ENCODE assay signal across 9 cellular contexts in genomic region chr20:3157817-3158216, GRCh38. TPM values are rescaled to one million over a fixed set of nuclear protein-coding genes. Genes with fewer than 3 reads are reported as not detected.
DNase-seq lines count a peak whose midpoint lies in the region; ATAC-seq and TF ChIP-seq lines count a peak whose summit lies in the region.
"Had no signal": no experiment of that assay in that cellular context is flagged by ENCODE, and none has a peak within 500 bp of the region (broad histone marks: within the 10 kb centered on the region; RNA-seq: fewer than 3 reads in every experiment).

No MANE protein-coding gene starts in this region.

- H3K27ac ChIP-seq in CD4-positive, alpha-beta memory T cell (ENCODE audit: low read depth, low read length), result peak overlapping the region; percentile 30
- H3K27ac ChIP-seq in HUES64 (ENCODE audit: low read depth, low read length) (no peak overlapping the region), neural cell (ENCODE audit: low read length) (no peak overlapping the region)

- peak overlapping the region; percentile 71 to 98 (median 82) for H3K4me3 Mint-ChIP-seq in CD4-positive, alpha-beta memory T cell
- peak overlapping the region; percentile 98 for H3K4me3 Mint-ChIP-seq in central memory CD8-positive, alpha-beta T cell

- intact Hi-C loops in CD4-positive, alpha-beta memory T cell (cut with micrococcal nuclease), result loop anchor here (1.0 kb wide), 1 partner anchor 40 kb away; no protein-coding TSS in a partner anchor

- H3K27me3 Mint-ChIP-seq in CD4-positive, alpha-beta memory T cell, result no peaks in the 10 kb centered on the region
- no peaks in the 10 kb centered on the region for H3K27me3 Mint-ChIP-seq in central memory CD8-positive, alpha-beta T cell

- TF ChIP-seq EP300 in neural cell (conservative IDR thresholded peaks at IDR 0.05; ENCODE audit: poor library complexity, severe bottlenecking), result no peak

- H3K9me2 ChIP-seq in neural cell (ENCODE audit: insufficient read depth, low read length), result no peaks in the 10 kb centered on the region

- DNase-seq in CD4-positive, alpha-beta memory T cell, result no peak
- no peak for DNase-seq in central memory CD8-positive, alpha-beta T cell (ENCODE audit: low spot score in 2 of 2)
- no peak for DNase-seq in stimulated activated CD8-positive, alpha-beta memory T cell treated with anti-CD3 and anti-CD28 coated beads, Interleukin-4, amount 100 ng/mL, for 48 hours
- no peak for DNase-seq in ureter (ENCODE audit: low spot score)
- DNase-seq: activated gamma-delta T cell treated with Interleukin-2 at 50 U/mL for 16 hours had no signal

- CTCF ChIA-PET in CD4-positive, alpha-beta memory T cell (lab: Charles Lee; ENCODE audit: partially characterized antibody), result interaction anchor here (1.0 to 1.9 kb wide), 7 partner anchors 10 to 159 kb away, joined by 3 to 9 read pairs (median 5); no protein-coding TSS in a partner anchor

- WGBS in HUES64, result 93% methylated on average over 11 of the region's 11 CpGs

- peak overlapping the region; percentile 8 to 24 for H3K4me3 ChIP-seq in CD4-positive, alpha-beta memory T cell (ENCODE audit: low read length in 2 of 2)
- H3K4me3 ChIP-seq in HUES64 (ENCODE audit: low read length), result 0 out of 2 replicates have a peak overlapping the region, but pooled peaks have one; percentile 84
- H3K4me3 ChIP-seq in neural cell (ENCODE audit: low read length), result peak overlapping the region; percentile 39

- H3K9me3 ChIP-seq in CD4-positive, alpha-beta memory T cell (ENCODE audit: control insufficient read depth in 1 of 2, low read length in 2 of 2), result no peaks in the 10 kb centered on the region
- H3K9me3 ChIP-seq in HUES64 (ENCODE audit: insufficient read depth, low read depth, low read length), result no peaks in the 10 kb centered on the region
- no peaks in the 10 kb centered on the region for H3K9me3 ChIP-seq in neural cell (ENCODE audit: low read length)

- no peak for TF ChIP-seq CTCF in neural cell (IDR thresholded peaks at IDR 0.05; ENCODE audit: poor library complexity, severe bottlenecking)

- H3K9ac ChIP-seq in HUES64 (ENCODE audit: low read depth, low read length) (no peak overlapping the region), neural cell (ENCODE audit: low read length) (no peak overlapping the region)

- peaks cover 8 to 32% of the 10 kb centered on the region in 2 donors for H3K36me3 Mint-ChIP-seq in CD4-positive, alpha-beta memory T cell
- peaks cover 30% of the 10 kb centered on the region for H3K36me3 Mint-ChIP-seq in central memory CD8-positive, alpha-beta T cell (ENCODE audit: insufficient read depth)

- H3K4me1 ChIP-seq in CD4-positive, alpha-beta memory T cell (ENCODE audit: insufficient read depth, low read length), result peaks cover 54% of the 10 kb centered on the region
- H3K4me1 ChIP-seq in HUES64 (ENCODE audit: insufficient read depth, low read length), result peaks cover 2% of the 10 kb centered on the region; the same call in 1 of the 2 replicates

- no peak overlapping the region for H2AFZ ChIP-seq in neural cell (ENCODE audit: low read depth, low read length)

- H3K9me3 Mint-ChIP-seq in CD4-positive, alpha-beta memory T cell, result peaks cover 0 to 3% (median 0%) of the 10 kb centered on the region in 8 donors
- no peaks in the 10 kb centered on the region for H3K9me3 Mint-ChIP-seq in central memory CD8-positive, alpha-beta T cell

- H3K27ac Mint-ChIP-seq in CD4-positive, alpha-beta memory T cell, result peak overlapping the region; percentile 81 to 98 (median 82)
- H3K27ac Mint-ChIP-seq in central memory CD8-positive, alpha-beta T cell (ENCODE audit: low read depth), result peak overlapping the region; percentile 72

- H4K20me1 ChIP-seq in neural cell (ENCODE audit: insufficient read depth), result no peaks in the 10 kb centered on the region

- H3K4me2 ChIP-seq in neural cell (ENCODE audit: low read length), result no peak overlapping the region

- peak; percentile 4 for ATAC-seq in central memory CD8-positive, alpha-beta T cell (replicated peaks; ENCODE audit: extremely low read depth, poor library complexity, severe bottlenecking)
- ATAC-seq in GM21423 (IDR thresholded peaks at IDR 0.05; ENCODE audit: unreplicated experiment) (no peak), HG03460 (IDR thresholded peaks at IDR 0.05; ENCODE audit: unreplicated experiment) (no peak)

- peaks cover 43 to 66% (median 57%) of the 10 kb centered on the region in 4 donors for H3K4me1 Mint-ChIP-seq in CD4-positive, alpha-beta memory T cell
- H3K4me1 Mint-ChIP-seq in central memory CD8-positive, alpha-beta T cell, result peaks cover 57% of the 10 kb centered on the region

- H3K36me3 ChIP-seq in CD4-positive, alpha-beta memory T cell (ENCODE audit: insufficient read depth, low read length), result no peaks in the 10 kb centered on the region
- H3K36me3 ChIP-seq in HUES64 (ENCODE audit: insufficient read depth, low read length) (peaks cover 19% of the 10 kb centered on the region; the same call in 1 of the 2 replicates), neural cell (ENCODE audit: insufficient read depth, low read length) (no peaks in the 10 kb centered on the region)

- H3K27me3 ChIP-seq in CD4-positive, alpha-beta memory T cell (ENCODE audit: insufficient read depth, low read length), result no peaks in the 10 kb centered on the region
- H3K27me3 ChIP-seq in HUES64 (ENCODE audit: insufficient read depth, low read length), result no peaks in the 10 kb centered on the region
- H3K27me3 ChIP-seq in neural cell (ENCODE audit: insufficient read depth, low read depth, low read length), result no peaks in the 10 kb centered on the region

- POLR2A ChIA-PET in CD4-positive, alpha-beta memory T cell (lab: Charles Lee; ENCODE audit: partially characterized antibody), result interaction anchor here (0.7 to 4.5 kb wide), 15 partner anchors 13 to 506 kb away, joined by 3 to 29 read pairs (median 3); partner anchors contain the start of genes ITPA, LZTS3, MRPS26 and NOP56

- H3F3A ChIP-seq in neural cell (ENCODE audit: insufficient read depth, low read length, poor library complexity, severe bottlenecking), result no peaks in the 10 kb centered on the region

- H3K79me2 ChIP-seq in neural cell (replicated peaks; ENCODE audit: insufficient read depth, low read length), result peaks cover 60% of the 10 kb centered on the region

- no peak for TF ChIP-seq RAD21 in neural cell (conservative IDR thresholded peaks at IDR 0.05)

TF ChIP-seq in neural cell, 6 proteins besides CTCF, POLR2A, EP300 and RAD21:
- TF ChIP-seq, protein P1, sequence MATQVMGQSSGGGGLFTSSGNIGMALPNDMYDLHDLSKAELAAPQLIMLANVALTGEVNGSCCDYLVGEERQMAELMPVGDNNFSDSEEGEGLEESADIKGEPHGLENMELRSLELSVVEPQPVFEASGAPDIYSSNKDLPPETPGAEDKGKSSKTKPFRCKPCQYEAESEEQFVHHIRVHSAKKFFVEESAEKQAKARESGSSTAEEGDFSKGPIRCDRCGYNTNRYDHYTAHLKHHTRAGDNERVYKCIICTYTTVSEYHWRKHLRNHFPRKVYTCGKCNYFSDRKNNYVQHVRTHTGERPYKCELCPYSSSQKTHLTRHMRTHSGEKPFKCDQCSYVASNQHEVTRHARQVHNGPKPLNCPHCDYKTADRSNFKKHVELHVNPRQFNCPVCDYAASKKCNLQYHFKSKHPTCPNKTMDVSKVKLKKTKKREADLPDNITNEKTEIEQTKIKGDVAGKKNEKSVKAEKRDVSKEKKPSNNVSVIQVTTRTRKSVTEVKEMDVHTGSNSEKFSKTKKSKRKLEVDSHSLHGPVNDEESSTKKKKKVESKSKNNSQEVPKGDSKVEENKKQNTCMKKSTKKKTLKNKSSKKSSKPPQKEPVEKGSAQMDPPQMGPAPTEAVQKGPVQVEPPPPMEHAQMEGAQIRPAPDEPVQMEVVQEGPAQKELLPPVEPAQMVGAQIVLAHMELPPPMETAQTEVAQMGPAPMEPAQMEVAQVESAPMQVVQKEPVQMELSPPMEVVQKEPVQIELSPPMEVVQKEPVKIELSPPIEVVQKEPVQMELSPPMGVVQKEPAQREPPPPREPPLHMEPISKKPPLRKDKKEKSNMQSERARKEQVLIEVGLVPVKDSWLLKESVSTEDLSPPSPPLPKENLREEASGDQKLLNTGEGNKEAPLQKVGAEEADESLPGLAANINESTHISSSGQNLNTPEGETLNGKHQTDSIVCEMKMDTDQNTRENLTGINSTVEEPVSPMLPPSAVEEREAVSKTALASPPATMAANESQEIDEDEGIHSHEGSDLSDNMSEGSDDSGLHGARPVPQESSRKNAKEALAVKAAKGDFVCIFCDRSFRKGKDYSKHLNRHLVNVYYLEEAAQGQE (IDR thresholded peaks at IDR 0.05; ENCODE audit: borderline replicate concordance), result no peak
- TF ChIP-seq SMC3 (conservative IDR thresholded peaks at IDR 0.05; ENCODE audit: poor library complexity) (no peak), EZH2 (IDR thresholded peaks at IDR 0.05; ENCODE audit: borderline replicate concordance, insufficient read depth, low read length, poor library complexity, severe bottlenecking) (no peak)

RNA-seq across cellular contexts. Expression of gene FASTKD5, which starts 1.8 kb away (rescaled TPM):
- 10 to 100 TPM; 26.2 to 26.6 TPM for total RNA-seq in CD4-positive, alpha-beta memory T cell
- 10 to 100 TPM; 18.5 to 22.3 TPM for polyA plus RNA-seq in CD4-positive, alpha-beta memory T cell
- 16.4 TPM for polyA plus RNA-seq in HUES64 (2013, experiment 1 of 2)
- polyA plus RNA-seq in HUES64 (2013, experiment 2 of 2), result 16.9 TPM
- 14.2 and 17.0 TPM in 2 replicates for polyA plus RNA-seq in neural cell
- 29.9 and 31.3 TPM in 2 replicates for polyA minus RNA-seq in neural cell
- total RNA-seq in ureter, result 12.9 TPM

RNA-seq across cellular contexts. Expression of gene UBOX5, which starts 1.8 kb away (rescaled TPM):
- 10 to 100 TPM; 10.8 to 11.5 TPM for total RNA-seq in CD4-positive, alpha-beta memory T cell
- 1 to 10 TPM; 3.6 to 8.0 TPM for polyA plus RNA-seq in CD4-positive, alpha-beta memory T cell
- polyA plus RNA-seq in HUES64 (2013, experiment 1 of 2), result 4.5 TPM
- polyA plus RNA-seq in HUES64 (2013, experiment 2 of 2), result 5.1 TPM
- polyA plus RNA-seq in neural cell, result 1.8 and 3.6 TPM in 2 replicates
- polyA minus RNA-seq in neural cell, result 5.4 and 6.1 TPM in 2 replicates
- 8.7 TPM for total RNA-seq in ureter

RNA-seq across cellular contexts. Expression of gene LZTS3, which starts 15.5 kb away (rescaled TPM):
- 1 to 10 TPM; 7.0 to 7.9 TPM for total RNA-seq in CD4-positive, alpha-beta memory T cell
- under 1 TPM; 0.78 to 0.86 TPM for polyA plus RNA-seq in CD4-positive, alpha-beta memory T cell
- 7.1 TPM for polyA plus RNA-seq in HUES64 (2013, experiment 1 of 2)
- 9.7 TPM for polyA plus RNA-seq in HUES64 (2013, experiment 2 of 2)
- 33.8 and 42.0 TPM in 2 replicates for polyA plus RNA-seq in neural cell
- polyA minus RNA-seq in neural cell, result 31.4 and 32.3 TPM in 2 replicates
- 10.1 TPM for total RNA-seq in ureter

RNA-seq across cellular contexts. Expression of gene DDRGK1, which starts 46.7 kb away (rescaled TPM):
- 10 to 100 TPM; 55.6 to 61.0 TPM for total RNA-seq in CD4-positive, alpha-beta memory T cell
- 10 to 100 TPM; 35.2 to 53.6 TPM for polyA plus RNA-seq in CD4-positive, alpha-beta memory T cell
- 32.8 TPM for polyA plus RNA-seq in HUES64 (2013, experiment 1 of 2)
- polyA plus RNA-seq in HUES64 (2013, experiment 2 of 2), result 31.5 TPM
- 67.6 and 77.8 TPM in 2 replicates for polyA plus RNA-seq in neural cell
- 43.8 and 44.9 TPM in 2 replicates for polyA minus RNA-seq in neural cell
- 62.9 TPM for total RNA-seq in ureter

RNA-seq across cellular contexts. Expression of gene ITPA, which starts 51.5 kb away (rescaled TPM):
- total RNA-seq in CD4-positive, alpha-beta memory T cell, result 10 to 100 TPM; 46.7 to 46.8 TPM
- polyA plus RNA-seq in CD4-positive, alpha-beta memory T cell, result 10 to 100 TPM; 48.1 to 75.9 TPM
- 54.0 TPM for polyA plus RNA-seq in HUES64 (2013, experiment 1 of 2)
- polyA plus RNA-seq in HUES64 (2013, experiment 2 of 2), result 49.3 TPM
- 87.1 and 89.5 TPM in 2 replicates for polyA plus RNA-seq in neural cell
- polyA minus RNA-seq in neural cell, result 26.3 and 27.3 TPM in 2 replicates
- 69.7 TPM for total RNA-seq in ureter

Comparison
In these comparisons a context has a peak if more than half of its experiments do, and no peak if none do; other contexts are left out.
1. H3K4me3 ChIP-seq: peak in every context shown above with its lines; median percentile 84 in HUES64; 39 in neural cell; 16 in CD4-positive, alpha-beta memory T cell.